Comparison of ENCODE assay signal across 18 cellular contexts in genomic region chr21:45051580-45052434, GRCh38. TPM values are rescaled to one million over a fixed set of nuclear protein-coding genes. Genes with fewer than 3 reads are reported as not detected.
DNase-seq lines count a peak whose midpoint lies in the region; ATAC-seq and TF ChIP-seq lines count a peak whose summit lies in the region.
"Had no signal": no experiment of that assay in that cellular context is flagged by ENCODE, and none has a peak within 500 bp of the region (broad histone marks: within the 10 kb centered on the region; RNA-seq: fewer than 3 reads in every experiment).

No MANE protein-coding gene starts in this region.

- no peak overlapping the region for H3K4me3 ChIP-seq in esophagus muscularis mucosa
- H3K4me3 ChIP-seq in osteoblast (ENCODE audit: insufficient read depth, low read length), result no peak overlapping the region
- no peak overlapping the region for H3K4me3 ChIP-seq in upper lobe of right lung

- H3K79me2 ChIP-seq in osteoblast (ENCODE audit: insufficient read depth, low read length), result no peaks in the 10 kb centered on the region

- TF ChIP-seq CTCF in esophagus muscularis mucosa (IDR thresholded peaks at IDR 0.05), result no peak
- TF ChIP-seq CTCF in osteoblast (IDR thresholded peaks at IDR 0.05; ENCODE audit: extremely low read depth, low read depth, low read length), result no peak
- no peak for TF ChIP-seq CTCF in upper lobe of right lung (IDR thresholded peaks at IDR 0.05)

- WGBS in esophagus muscularis mucosa, result 89% methylated on average over 24 of the region's 24 CpGs

- no peak for ATAC-seq in upper lobe of right lung
- no peak for ATAC-seq in GM18909 (IDR thresholded peaks at IDR 0.05; ENCODE audit: poor library complexity, unreplicated experiment)
- ATAC-seq in GM18861 (IDR thresholded peaks at IDR 0.05; ENCODE audit: unreplicated experiment), result no peak
- ATAC-seq: activated CD4-positive, alpha-beta T cell treated with anti-CD3 and anti-CD28 coated beads for 36 hours; Panc1 had no signal

- intact Hi-C loops in esophagus muscularis mucosa (cut with DNase I), result no loop called here
- intact Hi-C loops in upper lobe of right lung (cut with DNase I), result no loop called here

- H3K4me1 ChIP-seq in esophagus muscularis mucosa (peaks cover under 1 to 49% (median 40%) of the 10 kb centered on the region in 4 donors), osteoblast (ENCODE audit: insufficient read depth, low read length) (peaks cover 31% of the 10 kb centered on the region), upper lobe of right lung (peaks cover 4% of the 10 kb centered on the region)

- H3K9me3 ChIP-seq in esophagus muscularis mucosa (peaks cover 0 to 8% (median 3%) of the 10 kb centered on the region in 4 donors), osteoblast (ENCODE audit: low read depth, low read length) (peaks cover 4% of the 10 kb centered on the region), upper lobe of right lung (peaks cover 6% of the 10 kb centered on the region)

- H3K27ac ChIP-seq in esophagus muscularis mucosa (replicated peaks in 1 of 4) (peak overlapping the region; percentile 87 to 95 (median 92)), osteoblast (ENCODE audit: low read depth, low read length) (peak overlapping the region; percentile 87), upper lobe of right lung (peak overlapping the region; percentile 80)
- H3K27ac ChIP-seq: 22Rv1 had no signal

- H2AFZ ChIP-seq in osteoblast (ENCODE audit: low read length), result no peak overlapping the region

- H3K4me2 ChIP-seq in osteoblast (ENCODE audit: insufficient read depth, low read length), result peak overlapping the region; percentile 46

- no peaks in the 10 kb centered on the region for H4K20me1 ChIP-seq in osteoblast (ENCODE audit: insufficient read depth, low read length)

- no peak for TF ChIP-seq EP300 in esophagus muscularis mucosa (IDR thresholded peaks at IDR 0.05)

- TF ChIP-seq POLR2A in esophagus muscularis mucosa (IDR thresholded peaks at IDR 0.05; ENCODE audit: low read depth), result no peak

- H3K36me3 ChIP-seq in esophagus muscularis mucosa, result no peaks in the 10 kb centered on the region
- H3K36me3 ChIP-seq in osteoblast (ENCODE audit: insufficient read depth, low read length), result no peaks in the 10 kb centered on the region
- H3K36me3 ChIP-seq in upper lobe of right lung, result no peaks in the 10 kb centered on the region

- DNase-seq in NCI-H2107 treated with DMSO at 0.1 percent for 48 hours (lab: John Stamatoyannopoulos, UW; ENCODE audit: unreplicated experiment) (peak; percentile 37), NCI-H2107 (lab: John Stamatoyannopoulos, UW) (no peak), esophagus muscularis mucosa (ENCODE audit: extremely low spot score) (no peak), osteoblast (ENCODE audit: insufficient read length, low spot score, missing footprints) (peak; percentile 58), upper lobe of right lung (no peak), NCI-H2227 treated with DMSO at 0.1 percent for 48 hours (lab: John Stamatoyannopoulos, UW) (no peak)
- DNase-seq: activated CD4-positive, alpha-beta T cell treated with anti-CD3 and anti-CD28 coated beads for 36 hours; activated effector memory CD4-positive, alpha-beta T cell treated with Interleukin-2 at 50 U/mL for 16 hours; Calu3; effector CD4-positive, alpha-beta T cell; GDM1; islet precursor cell; NCI-H2171; NCI-H774 had no signal

- H3K27me3 ChIP-seq in esophagus muscularis mucosa, result no peaks in the 10 kb centered on the region
- peaks cover 9% of the 10 kb centered on the region for H3K27me3 ChIP-seq in osteoblast (ENCODE audit: insufficient read depth, low read length)
- peaks cover 6% of the 10 kb centered on the region for H3K27me3 ChIP-seq in upper lobe of right lung

RNA-seq across cellular contexts. Expression of gene ADARB1, which starts 22.6 kb away (rescaled TPM):
- 100 to 1,000 TPM; 107 to 231 (median 201) TPM for total RNA-seq in esophagus muscularis mucosa
- 19.5 and 28.9 TPM in 2 replicates for total RNA-seq in osteoblast
- 73.6 TPM for total RNA-seq in upper lobe of right lung

Comparison
In these comparisons a context has a peak if more than half of its experiments do, and no peak if none do; other contexts are left out.
1. DNase-seq: peak in NCI-H2107 treated with DMSO at 0.1 percent for 48 hours (single experiment) and osteoblast (single experiment); none in NCI-H2107 (single experiment), esophagus muscularis mucosa (single experiment), upper lobe of right lung (single experiment) and NCI-H2227 treated with DMSO at 0.1 percent for 48 hours (single experiment).
2. Peak in every context shown above with its lines, with median percentiles within 50 percentile points of each other: H3K27ac ChIP-seq.